In the genomic region with DNA sequence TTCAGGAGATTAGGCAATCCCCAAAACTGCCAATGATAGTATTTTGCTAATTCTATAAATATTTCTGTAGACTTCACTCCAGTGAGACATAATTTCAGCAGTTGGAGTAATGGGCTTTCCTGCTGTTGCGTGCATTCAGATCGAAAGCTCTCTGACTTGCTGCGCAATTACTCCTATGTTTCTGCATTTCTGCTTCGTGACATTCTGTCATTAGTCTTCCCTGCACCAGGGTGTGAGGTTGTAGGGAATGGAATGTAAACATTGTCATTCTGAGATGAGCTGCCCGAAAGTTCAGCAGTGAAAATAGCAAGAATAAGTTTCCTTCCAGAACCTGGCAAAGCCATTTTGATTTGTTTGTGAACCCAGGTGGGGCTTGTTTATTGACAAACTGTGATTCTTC, we compare ENCODE assay signal across 10 cellular contexts. TPM values are rescaled to one million over a fixed set of nuclear protein-coding genes. Genes with fewer than 3 reads are reported as not detected.
DNase-seq lines count a peak whose midpoint lies in the region; ATAC-seq and TF ChIP-seq lines count a peak whose summit lies in the region.
"Had no signal": no experiment of that assay in that cellular context is flagged by ENCODE, and none has a peak within 500 bp of the region (broad histone marks: within the 10 kb centered on the region; RNA-seq: fewer than 3 reads in every experiment).

No MANE protein-coding gene starts in this region.

- H3K36me3 ChIP-seq in cardiac muscle cell (no peaks in the 10 kb centered on the region), RWPE2 (ENCODE audit: low read depth) (peaks cover 10% of the 10 kb centered on the region), hepatocyte (replicated peaks; ENCODE audit: insufficient read depth, low read depth) (no peaks in the 10 kb centered on the region)

- peaks cover 42% of the 10 kb centered on the region for H3K79me2 ChIP-seq in hepatocyte

- H3K4me3 ChIP-seq in cardiac muscle cell, result no peak overlapping the region
- no peak overlapping the region for H3K4me3 ChIP-seq in RWPE2 (ENCODE audit: severe bottlenecking)
- H3K4me3 ChIP-seq in hepatocyte, result no peak overlapping the region

- H2AFZ ChIP-seq in hepatocyte, result no peak overlapping the region

- no peaks in the 10 kb centered on the region for H3K36me3 Mint-ChIP-seq in type B pancreatic cell
- H3K36me3 Mint-ChIP-seq in activated CD8-positive, alpha-beta memory T cell treated with anti-CD3 and anti-CD28 coated beads, Interleukin-2, amount 10 ng/mL, durations not matched to agents 7 days and 5 days, result peaks cover 4% of the 10 kb centered on the region

- H3K9me3 ChIP-seq in cardiac muscle cell (ENCODE audit: low read depth), result no peaks in the 10 kb centered on the region
- H3K9me3 ChIP-seq in RWPE2 (ENCODE audit: severe bottlenecking), result no peaks in the 10 kb centered on the region
- no peaks in the 10 kb centered on the region for H3K9me3 ChIP-seq in hepatocyte (ENCODE audit: low read depth)

- WGBS in hepatocyte (ENCODE audit: low lambda C conversion rate, missing lambda C conversion rate), result 28% methylated on average over 5 of the region's 5 CpGs

- no peak for TF ChIP-seq CTCF in cardiac muscle cell (IDR thresholded peaks at IDR 0.05; ENCODE audit: low read depth, low read length)
- TF ChIP-seq CTCF in RWPE2 (IDR thresholded peaks at IDR 0.05; ENCODE audit: poor library complexity, severe bottlenecking), result no peak
- no peak for TF ChIP-seq CTCF in hepatocyte (IDR thresholded peaks at IDR 0.05; ENCODE audit: poor library complexity)
- TF ChIP-seq CTCF in type B pancreatic cell (conservative IDR thresholded peaks at IDR 0.05), result no peak

- H3K27me3 ChIP-seq in cardiac muscle cell, result no peaks in the 10 kb centered on the region
- no peaks in the 10 kb centered on the region for H3K27me3 ChIP-seq in RWPE2 (ENCODE audit: insufficient read depth, poor library complexity, severe bottlenecking)
- H3K27me3 ChIP-seq in hepatocyte, result no peaks in the 10 kb centered on the region

- H3K9me2 ChIP-seq in hepatocyte (replicated peaks; ENCODE audit: insufficient read depth), result no peaks in the 10 kb centered on the region

- H3K27ac Mint-ChIP-seq in type B pancreatic cell, result peak overlapping the region; percentile 91
- no peak overlapping the region for H3K27ac Mint-ChIP-seq in activated CD8-positive, alpha-beta memory T cell treated with anti-CD3 and anti-CD28 coated beads, Interleukin-2, amount 10 ng/mL, durations not matched to agents 7 days and 5 days

- intact Hi-C loops in left cardiac atrium (cut with DNase I) (no loop called here), left colon (cut with DNase I, micrococcal nuclease) (no loop called here)

- no peaks in the 10 kb centered on the region for H3K27me3 Mint-ChIP-seq in type B pancreatic cell
- H3K27me3 Mint-ChIP-seq in activated CD8-positive, alpha-beta memory T cell treated with anti-CD3 and anti-CD28 coated beads, Interleukin-2, amount 10 ng/mL, durations not matched to agents 7 days and 5 days, result no peaks in the 10 kb centered on the region

- no peak for ATAC-seq in left cardiac atrium
- ATAC-seq in RWPE2 (ENCODE audit: low read depth), result peak; percentile 43
- no peak for ATAC-seq in activated CD8-positive, alpha-beta memory T cell treated with anti-CD3 and anti-CD28 coated beads, Interleukin-2, amount 10 ng/mL, durations not matched to agents 7 days and 5 days
- ATAC-seq in left colon, result no peak

- H3K4me1 Mint-ChIP-seq in type B pancreatic cell (ENCODE audit: unreplicated experiment), result peaks cover 60% of the 10 kb centered on the region
- H3K4me1 Mint-ChIP-seq in activated CD8-positive, alpha-beta memory T cell treated with anti-CD3 and anti-CD28 coated beads, Interleukin-2, amount 10 ng/mL, durations not matched to agents 7 days and 5 days, result peaks cover 40% of the 10 kb centered on the region

- CTCF ChIA-PET in activated CD8-positive, alpha-beta memory T cell treated with anti-CD3 and anti-CD28 coated beads, Interleukin-2, amount 10 ng/mL, durations not matched to agents 7 days and 5 days (lab: Charles Lee), result interaction anchor here (2.0 kb wide), 1 partner anchor 149 kb away, joined by 6 read pairs; no protein-coding TSS in a partner anchor

- peak overlapping the region; percentile 61 for H3K27ac ChIP-seq in cardiac muscle cell
- H3K27ac ChIP-seq in RWPE2 (ENCODE audit: poor library complexity, severe bottlenecking), result no peak overlapping the region
- peak overlapping the region; percentile 64 for H3K27ac ChIP-seq in hepatocyte

- H3K4me1 ChIP-seq in cardiac muscle cell (ENCODE audit: low read depth) (peaks cover 49% of the 10 kb centered on the region), RWPE2 (ENCODE audit: insufficient read depth, poor library complexity, severe bottlenecking) (peaks cover 19% of the 10 kb centered on the region), hepatocyte (ENCODE audit: insufficient read depth) (peaks cover 34% of the 10 kb centered on the region)

- DNase-seq in cardiac muscle cell (ENCODE audit: low read depth in 1 of 2, low spot score in 1 of 2) (peak in 1 of 2 donors; percentile 30), left cardiac atrium (no peak), RWPE2 (ENCODE audit: low spot score) (no peak), hepatocyte (ENCODE audit: low spot score) (peak; percentile 60), type B pancreatic cell (ENCODE audit: extremely low spot score, unreplicated experiment) (no peak), Kasumi-1 (lab: John Stamatoyannopoulos, UW) (no peak), left colon (no peak)
- DNase-seq in activated CD8-positive, alpha-beta memory T cell treated with anti-CD3 and anti-CD28 coated beads, Interleukin-2, amount 10 ng/mL, durations not matched to agents 7 days and 5 days, result no peak
- DNase-seq: DMS79 treated with DMSO at 0.1 percent for 48 hours, NCI-H2081 had no signal

- H4K20me1 ChIP-seq in hepatocyte (ENCODE audit: insufficient read depth, poor library complexity, severe bottlenecking), result no peaks in the 10 kb centered on the region

- H3K9me3 Mint-ChIP-seq in type B pancreatic cell, result no peaks in the 10 kb centered on the region
- no peaks in the 10 kb centered on the region for H3K9me3 Mint-ChIP-seq in activated CD8-positive, alpha-beta memory T cell treated with anti-CD3 and anti-CD28 coated beads, Interleukin-2, amount 10 ng/mL, durations not matched to agents 7 days and 5 days (ENCODE audit: low read depth)

- H3K4me2 ChIP-seq in hepatocyte, result peak overlapping the region; percentile 58

- peak overlapping the region; percentile 75 for H3K4me3 Mint-ChIP-seq in type B pancreatic cell
- H3K4me3 Mint-ChIP-seq in activated CD8-positive, alpha-beta memory T cell treated with anti-CD3 and anti-CD28 coated beads, Interleukin-2, amount 10 ng/mL, durations not matched to agents 7 days and 5 days, result no peak overlapping the region

RNA-seq across cellular contexts. Expression of a gene that starts 58.2 kb away (rescaled TPM):
- total RNA-seq in cardiac muscle cell (26.6 and 60.4 TPM in 2 replicates), left cardiac atrium (100 to 1,000 TPM; 103 to 118 TPM), hepatocyte (15.7 and 17.9 TPM in 2 replicates), type B pancreatic cell (ENCODE audit: low replicate concordance) (14.4 and 23.0 TPM in 2 replicates), left colon (10 to 100 TPM; 11.2 to 26.2 TPM)
- polyA plus RNA-seq in cardiac muscle cell (14.4 and 28.6 TPM in 2 replicates), hepatocyte (10.5 and 11.7 TPM in 2 replicates)
- 1 to 10 TPM; 1.6 to 1.7 TPM for total RNA-seq in activated CD8-positive, alpha-beta memory T cell treated with anti-CD3 and anti-CD28 coated beads, Interleukin-2, amount 10 ng/mL, durations not matched to agents 7 days and 5 days
